ENCODE assay signal across 11 cellular contexts in the genomic region with DNA sequence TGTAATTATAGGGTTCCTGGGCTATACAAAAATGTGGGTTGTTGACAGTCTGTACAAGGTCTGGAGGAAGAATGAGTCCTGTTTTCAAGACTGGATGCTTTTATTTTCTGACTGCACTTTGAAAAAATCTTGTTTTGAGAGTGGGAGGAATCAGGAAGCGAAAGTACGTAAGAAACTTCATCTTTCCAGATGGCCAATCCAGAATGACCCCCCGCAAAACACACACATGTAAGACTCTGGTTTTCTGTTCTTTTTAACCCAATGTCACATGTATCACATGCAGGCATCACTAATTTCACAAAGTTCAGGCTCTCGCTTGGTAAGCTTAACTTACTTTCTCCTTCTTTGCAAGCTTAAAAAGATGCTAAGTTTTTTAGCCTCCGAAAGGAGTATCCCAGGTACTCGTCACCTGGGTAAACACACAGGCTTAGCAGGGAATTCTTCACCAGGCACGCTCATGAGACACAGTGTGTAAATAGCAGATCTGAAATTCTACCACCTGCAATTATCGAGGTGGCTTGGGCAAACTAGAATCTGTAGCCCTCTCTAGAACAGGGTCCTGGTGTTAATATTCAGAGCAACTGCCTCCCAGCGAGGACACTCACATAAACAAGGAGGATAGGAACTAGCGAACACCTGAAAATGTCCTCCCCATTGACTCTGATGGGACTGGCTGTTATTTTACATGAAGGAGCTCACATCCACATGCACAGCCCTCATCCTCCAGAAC.
DNase-seq lines count a peak whose midpoint lies in the region; ATAC-seq and TF ChIP-seq lines count a peak whose summit lies in the region.
"Had no signal": no experiment of that assay in that cellular context is flagged by ENCODE, and none has a peak within 500 bp of the region (broad histone marks: within the 10 kb centered on the region; RNA-seq: fewer than 3 reads in every experiment).

No MANE protein-coding gene starts in this region.

- H3K36me3 Mint-ChIP-seq in activated T-cell treated with anti-CD3 and anti-CD28 coated beads, Interleukin-2, amount 50 U/mL, for 4 hours (ENCODE audit: insufficient read depth): no peaks in the 10 kb centered on the region

- no peaks in the 10 kb centered on the region for H3K9me3 Mint-ChIP-seq in activated T-cell treated with anti-CD3 and anti-CD28 coated beads, Interleukin-2, amount 50 U/mL, for 4 hours

- intact Hi-C loops in stomach (cut with DNase I; ENCODE audit: low total_unique reads): no loop called here

- H3K27ac ChIP-seq in stomach: no peak overlapping the region
- H3K27ac ChIP-seq: C4-2B, parathyroid adenoma, thyroid gland had no signal

- no peaks in the 10 kb centered on the region for H3K9me3 ChIP-seq in stomach
- H3K9me3 ChIP-seq: thyroid gland had no signal

- no peak for TF ChIP-seq POLR2A in stomach (IDR thresholded peaks at IDR 0.05)

- peak; percentile 37 for ATAC-seq in GM18907 (IDR thresholded peaks at IDR 0.05; ENCODE audit: unreplicated experiment)
- peak; percentile 31 for ATAC-seq in HG02798 (IDR thresholded peaks at IDR 0.05; ENCODE audit: poor library complexity, unreplicated experiment)
- no peak for ATAC-seq in activated T-cell treated with anti-CD3 and anti-CD28 coated beads, Interleukin-2, amount 50 U/mL, for 4 hours
- ATAC-seq in GM19452 (IDR thresholded peaks at IDR 0.05; ENCODE audit: unreplicated experiment): no peak

- TF ChIP-seq CTCF in stomach (IDR thresholded peaks at IDR 0.05): no peak

- 71 to 90% (median 86%) methylated on average over 10 of the region's 10 CpGs for WGBS in stomach, 5 donors

- no peaks in the 10 kb centered on the region for H3K27me3 ChIP-seq in stomach
- H3K27me3 ChIP-seq: thyroid gland had no signal

- TF ChIP-seq EP300 in stomach (IDR thresholded peaks at IDR 0.05): no peak

- peaks cover 4 to 17% (median 14%) of the 10 kb centered on the region in 4 donors for H3K36me3 ChIP-seq in stomach

- no peaks in the 10 kb centered on the region for H3K27me3 Mint-ChIP-seq in activated T-cell treated with anti-CD3 and anti-CD28 coated beads, Interleukin-2, amount 50 U/mL, for 4 hours (ENCODE audit: low read depth)

- DNase-seq in CD1c-positive myeloid dendritic cell (ENCODE audit: extremely low spot score): peak; percentile 83
- DNase-seq in NCI-H2081 treated with DMSO at 0.1 percent for 48 hours (lab: John Stamatoyannopoulos, UW): peak; percentile 51
- no peak for DNase-seq in activated T-cell treated with anti-CD3 and anti-CD28 coated beads, Interleukin-2, amount 50 U/mL, for 4 hours
- DNase-seq in stomach: no peak
- no peak for DNase-seq in stimulated activated CD4-positive, alpha-beta T cell treated with anti-CD3 and anti-CD28 coated beads, Interleukin-1b, Interleukin-23, amount 100 ng/mL, for 48 hours

- H3K4me1 ChIP-seq in stomach: peaks cover 0 to 9% (median 0%) of the 10 kb centered on the region in 4 donors
- H3K4me1 ChIP-seq: parathyroid adenoma had no signal

- H3K4me3 Mint-ChIP-seq in activated T-cell treated with anti-CD3 and anti-CD28 coated beads, Interleukin-2, amount 50 U/mL, for 4 hours: no peak overlapping the region

- no peak overlapping the region for H3K4me3 ChIP-seq in stomach
- H3K4me3 ChIP-seq: thyroid gland had no signal

- peaks cover 4% of the 10 kb centered on the region for H3K4me1 Mint-ChIP-seq in activated T-cell treated with anti-CD3 and anti-CD28 coated beads, Interleukin-2, amount 50 U/mL, for 4 hours (ENCODE audit: low read depth)

Comparison
In these comparisons a context has a peak if more than half of its experiments do, and no peak if none do; other contexts are left out.
1. DNase-seq: peak in CD1c-positive myeloid dendritic cell (single experiment) and NCI-H2081 treated with DMSO at 0.1 percent for 48 hours (single experiment); none in activated T-cell treated with anti-CD3 and anti-CD28 coated beads, Interleukin-2, amount 50 U/mL, for 4 hours (single experiment), stomach (single experiment) and stimulated activated CD4-positive, alpha-beta T cell treated with anti-CD3 and anti-CD28 coated beads, Interleukin-1b, Interleukin-23, amount 100 ng/mL, for 48 hours (single experiment).
2. ATAC-seq: peak in GM18907 (single experiment) and HG02798 (single experiment); none in activated T-cell treated with anti-CD3 and anti-CD28 coated beads, Interleukin-2, amount 50 U/mL, for 4 hours (0 of 2) and GM19452 (single experiment).